18 cellular contexts compared by ENCODE assay signal in genomic region chr10:13233358-13233757, GRCh38. TPM values are rescaled to one million over a fixed set of nuclear protein-coding genes. Genes with fewer than 3 reads are reported as not detected.
DNase-seq lines count a peak whose midpoint lies in the region; ATAC-seq and TF ChIP-seq lines count a peak whose summit lies in the region.
"Had no signal": no experiment of that assay in that cellular context is flagged by ENCODE, and none has a peak within 500 bp of the region (broad histone marks: within the 10 kb centered on the region; RNA-seq: fewer than 3 reads in every experiment).

No MANE protein-coding gene starts in this region.

- H4K20me1 ChIP-seq in MM.1S (ENCODE audit: insufficient read depth, low read length), result no peaks in the 10 kb centered on the region
- no peaks in the 10 kb centered on the region for H4K20me1 ChIP-seq in neural progenitor cell (ENCODE audit: low read depth)

- H3K4me2 ChIP-seq in MM.1S (ENCODE audit: low read depth, low read length) (no peak overlapping the region), neural progenitor cell (no peak overlapping the region)

- H3K27me3 Mint-ChIP-seq in neural progenitor cell (ENCODE audit: insufficient read depth, low read depth), result peaks cover 14% of the 10 kb centered on the region
- peaks cover 6% of the 10 kb centered on the region for H3K27me3 Mint-ChIP-seq in activated T-helper 1 cell treated with anti-CD3 and anti-CD28 coated beads, Interleukin-12 subunit alpha, Interleukin-12 subunit beta, Interleukin-2, Interleukin-4 antibody, amounts not matched to agents 30 ng/mL and 10 ng/mL and 1 ng/mL, durations not matched to agents 14 hours and 24 hours and 36 hours (ENCODE audit: insufficient read depth)

- H3K4me1 ChIP-seq in MM.1S (ENCODE audit: low read length) (peaks cover 13% of the 10 kb centered on the region), neural progenitor cell (no peaks in the 10 kb centered on the region), heart left ventricle (no peaks in the 10 kb centered on the region)

- TF ChIP-seq CTCF in MM.1S (IDR thresholded peaks at IDR 0.05; ENCODE audit: low read length) (no peak), neural progenitor cell (IDR thresholded peaks at IDR 0.05) (no peak), heart left ventricle (IDR thresholded peaks at IDR 0.05) (no peak)

- peak overlapping the region; percentile 20 for H3K27ac Mint-ChIP-seq in neural progenitor cell
- no peak overlapping the region for H3K27ac Mint-ChIP-seq in activated T-helper 1 cell treated with anti-CD3 and anti-CD28 coated beads, Interleukin-12 subunit alpha, Interleukin-12 subunit beta, Interleukin-2, Interleukin-4 antibody, amounts not matched to agents 30 ng/mL and 10 ng/mL and 1 ng/mL, durations not matched to agents 14 hours and 24 hours and 36 hours
- H3K27ac Mint-ChIP-seq: CD4-positive, alpha-beta memory T cell had no signal

- no peaks in the 10 kb centered on the region for H3K36me3 ChIP-seq in MM.1S (replicated peaks; ENCODE audit: insufficient read depth, low read length)
- H3K36me3 ChIP-seq in neural progenitor cell, result no peaks in the 10 kb centered on the region
- no peaks in the 10 kb centered on the region for H3K36me3 ChIP-seq in heart left ventricle

- H3K27me3 ChIP-seq in MM.1S (replicated peaks; ENCODE audit: insufficient read depth, low read length) (no peaks in the 10 kb centered on the region), neural progenitor cell (no peaks in the 10 kb centered on the region), heart left ventricle (peaks cover 0 to 14% (median 5%) of the 10 kb centered on the region in 9 donors)

- H3K79me2 ChIP-seq in MM.1S (ENCODE audit: low read length), result no peaks in the 10 kb centered on the region
- no peaks in the 10 kb centered on the region for H3K79me2 ChIP-seq in neural progenitor cell (ENCODE audit: low read depth)

- H3F3A ChIP-seq in MM.1S (ENCODE audit: insufficient read depth, low read length) (peaks cover 7% of the 10 kb centered on the region; the same call in 1 of the 2 replicates), neural progenitor cell (ENCODE audit: low read depth) (no peaks in the 10 kb centered on the region)

- 50 to 59% (median 53%) methylated on average over 11 to 14 of the region's 14 CpGs for WGBS in heart left ventricle, 4 donors

- H3K27ac ChIP-seq in MM.1S (ENCODE audit: low read length), result no peak overlapping the region
- no peak overlapping the region for H3K27ac ChIP-seq in neural progenitor cell
- H3K27ac ChIP-seq in substantia nigra (ENCODE audit: low read depth, low read length, poor library complexity, severe bottlenecking), result no peak overlapping the region
- H3K27ac ChIP-seq in heart left ventricle, result no peak overlapping the region
- H3K27ac ChIP-seq: C4-2B had no signal

- TF ChIP-seq POLR2A in heart left ventricle (IDR thresholded peaks at IDR 0.05), result no peak

- no peak for ATAC-seq in heart left ventricle
- ATAC-seq: HCT116 had no signal

- no peaks in the 10 kb centered on the region for H3K36me3 Mint-ChIP-seq in neural progenitor cell
- no peaks in the 10 kb centered on the region for H3K36me3 Mint-ChIP-seq in activated T-helper 1 cell treated with anti-CD3 and anti-CD28 coated beads, Interleukin-12 subunit alpha, Interleukin-12 subunit beta, Interleukin-2, Interleukin-4 antibody, amounts not matched to agents 30 ng/mL and 10 ng/mL and 1 ng/mL, durations not matched to agents 14 hours and 24 hours and 36 hours (ENCODE audit: low read depth)
- H3K36me3 Mint-ChIP-seq: CD4-positive, alpha-beta memory T cell; IgD-negative memory B cell had no signal

- intact Hi-C loops in activated T-helper 1 cell treated with anti-CD3 and anti-CD28 coated beads, Interleukin-12 subunit alpha, Interleukin-12 subunit beta, Interleukin-2, Interleukin-4 antibody, amounts not matched to agents 30 ng/mL and 10 ng/mL and 1 ng/mL, durations not matched to agents 14 hours and 24 hours and 36 hours (cut with micrococcal nuclease), result loop anchor here (2.0 kb wide), 1 partner anchor 29 kb away; no protein-coding TSS in a partner anchor
- intact Hi-C loops in heart left ventricle (cut with DNase I), result no loop called here

- peaks cover 3% of the 10 kb centered on the region for H3K4me1 Mint-ChIP-seq in neural progenitor cell
- no peaks in the 10 kb centered on the region for H3K4me1 Mint-ChIP-seq in activated T-helper 1 cell treated with anti-CD3 and anti-CD28 coated beads, Interleukin-12 subunit alpha, Interleukin-12 subunit beta, Interleukin-2, Interleukin-4 antibody, amounts not matched to agents 30 ng/mL and 10 ng/mL and 1 ng/mL, durations not matched to agents 14 hours and 24 hours and 36 hours (ENCODE audit: low read depth)
- H3K4me1 Mint-ChIP-seq: CD4-positive, alpha-beta memory T cell; IgD-negative memory B cell had no signal

- H3K4me3 Mint-ChIP-seq in neural progenitor cell, result no peak overlapping the region
- H3K4me3 Mint-ChIP-seq in activated T-helper 1 cell treated with anti-CD3 and anti-CD28 coated beads, Interleukin-12 subunit alpha, Interleukin-12 subunit beta, Interleukin-2, Interleukin-4 antibody, amounts not matched to agents 30 ng/mL and 10 ng/mL and 1 ng/mL, durations not matched to agents 14 hours and 24 hours and 36 hours, result no peak overlapping the region
- H3K4me3 Mint-ChIP-seq: CD4-positive, alpha-beta memory T cell; IgD-negative memory B cell had no signal

- H3K9ac ChIP-seq in MM.1S (ENCODE audit: low read length) (no peak overlapping the region), neural progenitor cell (no peak overlapping the region)

- H2AFZ ChIP-seq in MM.1S (ENCODE audit: low read length) (peak overlapping the region; percentile 56; the same call in 1 of the 2 replicates), neural progenitor cell (replicated peaks) (no peak overlapping the region)

- DNase-seq in activated effector memory CD4-positive, alpha-beta T cell treated with anti-CD3 and anti-CD28 coated beads, Interleukin-2, amount 50 U/mL, for 16 hours, result peak; percentile 54
- DNase-seq in activated effector memory CD4-positive, alpha-beta T cell treated with Interleukin-2 at 50 U/mL for 16 hours, result no peak
- DNase-seq in MM.1S, result no peak
- DNase-seq in neural progenitor cell (ENCODE audit: low spot score), result no peak
- DNase-seq in activated T-helper 1 cell treated with anti-CD3 and anti-CD28 coated beads, Interleukin-12 subunit alpha, Interleukin-12 subunit beta, Interleukin-2, Interleukin-4 antibody, amounts not matched to agents 30 ng/mL and 10 ng/mL and 1 ng/mL, durations not matched to agents 14 hours and 24 hours and 36 hours (ENCODE audit: low spot score), result no peak
- no peak for DNase-seq in substantia nigra (lab: John Stamatoyannopoulos, UW)
- no peak for DNase-seq in heart left ventricle
- DNase-seq: ACHN; CD4-positive, alpha-beta memory T cell; DMS79 treated with DMSO at 0.1 percent for 48 hours; EL; KG1 had no signal

- H3K9me2 ChIP-seq in MM.1S (replicated peaks; ENCODE audit: insufficient read depth, low read length), result no peaks in the 10 kb centered on the region

- H3K9me3 ChIP-seq in MM.1S (replicated peaks; ENCODE audit: insufficient read depth, low read length) (no peaks in the 10 kb centered on the region), neural progenitor cell (ENCODE audit: low read depth) (no peaks in the 10 kb centered on the region), heart left ventricle (no peaks in the 10 kb centered on the region)

- H3K4me3 ChIP-seq in MM.1S (ENCODE audit: low read length) (no peak overlapping the region), neural progenitor cell (no peak overlapping the region), heart left ventricle (no peak overlapping the region)

- no peaks in the 10 kb centered on the region for H3K9me3 Mint-ChIP-seq in neural progenitor cell
- H3K9me3 Mint-ChIP-seq in activated T-helper 1 cell treated with anti-CD3 and anti-CD28 coated beads, Interleukin-12 subunit alpha, Interleukin-12 subunit beta, Interleukin-2, Interleukin-4 antibody, amounts not matched to agents 30 ng/mL and 10 ng/mL and 1 ng/mL, durations not matched to agents 14 hours and 24 hours and 36 hours, result no peaks in the 10 kb centered on the region
- H3K9me3 Mint-ChIP-seq: CD4-positive, alpha-beta memory T cell; IgD-negative memory B cell had no signal

RNA-seq across cellular contexts. Expression of gene UCMA, which starts 0.8 kb away (rescaled TPM):
- total RNA-seq in neural progenitor cell (ENCODE audit: low replicate concordance) (not detected in 2 replicates), heart left ventricle (under 1 TPM in 1 of 9 donors, not detected in 8; 0.38 TPM)
- total RNA-seq in activated T-helper 1 cell treated with anti-CD3 and anti-CD28 coated beads, Interleukin-12 subunit alpha, Interleukin-12 subunit beta, Interleukin-2, Interleukin-4 antibody, amounts not matched to agents 30 ng/mL and 10 ng/mL and 1 ng/mL, durations not matched to agents 14 hours and 24 hours and 36 hours, result not detected in 2 replicates
- not detected for polyA plus RNA-seq in heart left ventricle
- total RNA-seq: A172; CD4-positive, alpha-beta memory T cell; H4; HT1080 had no signal
- polyA plus RNA-seq: CD4-positive, alpha-beta memory T cell; IgD-negative memory B cell had no signal
